In the genomic region with DNA sequence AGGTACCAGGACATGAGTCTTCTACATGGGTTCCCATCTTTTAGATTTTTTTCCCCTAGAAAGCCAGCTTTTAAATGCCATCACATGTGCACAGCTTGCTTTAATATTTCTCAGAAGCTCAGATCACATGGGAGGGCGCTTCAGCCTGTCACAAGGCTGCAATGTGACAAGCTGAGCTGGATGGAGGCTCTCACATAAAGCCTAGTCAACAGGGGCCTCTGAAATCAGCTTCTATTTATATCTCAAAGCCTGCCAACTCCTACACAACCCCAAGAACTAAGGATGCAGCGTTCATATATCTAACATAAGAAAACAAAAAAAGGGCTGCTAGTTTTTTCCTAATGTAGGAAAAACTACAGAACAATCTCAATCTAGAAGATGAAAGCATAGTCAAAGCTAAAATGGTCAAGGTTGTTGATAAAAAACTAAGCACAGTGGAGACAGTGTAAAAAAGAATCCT, we compare ENCODE assay signal across 8 cellular contexts. TPM values are rescaled to one million over a fixed set of nuclear protein-coding genes. Genes with fewer than 3 reads are reported as not detected.
A peak's percentile ranks its signal among the peaks of the same experiment; 100 is the strongest.
DNase-seq lines count a peak whose midpoint lies in the region; ATAC-seq and TF ChIP-seq lines count a peak whose summit lies in the region.

No MANE protein-coding gene starts in this region.

- H3K9me3 ChIP-seq in neural cell (ENCODE audit: low read length) (no peaks in the 10 kb centered on the region), suprapubic skin (no peaks in the 10 kb centered on the region)

- H3F3A ChIP-seq in neural cell (ENCODE audit: insufficient read depth, low read length, poor library complexity, severe bottlenecking), result no peaks in the 10 kb centered on the region

- peak; percentile 33 for ATAC-seq in GM18517 (IDR thresholded peaks at IDR 0.05; ENCODE audit: unreplicated experiment)
- peak; percentile 38 for ATAC-seq in HG03103 (IDR thresholded peaks at IDR 0.05; ENCODE audit: low read depth, unreplicated experiment)
- no peak for ATAC-seq in foreskin keratinocyte

- peak; percentile 67 for TF ChIP-seq EP300 in neural cell (conservative IDR thresholded peaks at IDR 0.05; ENCODE audit: poor library complexity, severe bottlenecking)
- TF ChIP-seq EP300 in suprapubic skin (IDR thresholded peaks at IDR 0.05), result no peak

- peak; percentile 23 for TF ChIP-seq RAD21 in neural cell (conservative IDR thresholded peaks at IDR 0.05)

- peaks cover 38% of the 10 kb centered on the region for H4K20me1 ChIP-seq in neural cell (ENCODE audit: insufficient read depth)

- H3K4me3 ChIP-seq in neural cell (ENCODE audit: low read length) (peak overlapping the region; percentile 81), suprapubic skin (peak overlapping the region; percentile 86)

- H3K4me1 ChIP-seq in foreskin keratinocyte (peaks cover 12% of the 10 kb centered on the region), suprapubic skin (peaks cover 63% of the 10 kb centered on the region)

- H3K27ac ChIP-seq in foreskin keratinocyte, result peak overlapping the region; percentile 96
- H3K27ac ChIP-seq in neural cell (ENCODE audit: low read length), result peak overlapping the region; percentile 100
- peak overlapping the region; percentile 100 for H3K27ac ChIP-seq in suprapubic skin

- H3K36me3 ChIP-seq in neural cell (ENCODE audit: insufficient read depth, low read length) (peaks cover 9% of the 10 kb centered on the region), suprapubic skin (peaks cover 27% of the 10 kb centered on the region)

- peak in 1 of 2 donors; percentile 34 for TF ChIP-seq POLR2A in suprapubic skin (IDR thresholded peaks at IDR 0.05)

- DNase-seq in AG08396 (ENCODE audit: low spot score) (peak; percentile 58), NOMO-1 treated with dmso at 0.1 percent for 144 hours (lab: John Stamatoyannopoulos, UW; ENCODE audit: unreplicated experiment) (peak; percentile 7), foreskin keratinocyte (no peak), suprapubic skin (ENCODE audit: low spot score in 2 of 2) (no peak)
- DNase-seq in activated naive CD4-positive, alpha-beta T cell treated with Interleukin-2 at 50 U/mL for 16 hours, result peak; percentile 46

- H3K4me2 ChIP-seq in neural cell (ENCODE audit: low read length), result peak overlapping the region; percentile 84

- TF ChIP-seq CTCF in foreskin keratinocyte (conservative IDR thresholded peaks at IDR 0.05), result no peak
- TF ChIP-seq CTCF in neural cell (IDR thresholded peaks at IDR 0.05; ENCODE audit: poor library complexity, severe bottlenecking), result peak; percentile 8
- TF ChIP-seq CTCF in suprapubic skin (IDR thresholded peaks at IDR 0.05), result no peak

- peak overlapping the region; percentile 98 for H3K9ac ChIP-seq in neural cell (ENCODE audit: low read length)

- no peak overlapping the region for H2AFZ ChIP-seq in neural cell (ENCODE audit: low read depth, low read length)

- H3K9me2 ChIP-seq in neural cell (ENCODE audit: insufficient read depth, low read length), result no peaks in the 10 kb centered on the region

- no peaks in the 10 kb centered on the region for H3K27me3 ChIP-seq in foreskin keratinocyte
- H3K27me3 ChIP-seq in neural cell (ENCODE audit: insufficient read depth, low read depth, low read length), result no peaks in the 10 kb centered on the region
- no peaks in the 10 kb centered on the region for H3K27me3 ChIP-seq in suprapubic skin

- 0% methylated on average over 2 of the region's 2 CpGs for WGBS in suprapubic skin

- H3K79me2 ChIP-seq in neural cell (replicated peaks; ENCODE audit: insufficient read depth, low read length), result peaks cover 66% of the 10 kb centered on the region

TF ChIP-seq in neural cell, 6 proteins besides CTCF, POLR2A, EP300 and RAD21:
- peak; percentile 63 for TF ChIP-seq REST (IDR thresholded peaks at IDR 0.05; ENCODE audit: borderline replicate concordance)
- no peak for TF ChIP-seq EZH2 (IDR thresholded peaks at IDR 0.05; ENCODE audit: borderline replicate concordance, insufficient read depth, low read length, poor library complexity, severe bottlenecking)
- TF ChIP-seq SMC3 (conservative IDR thresholded peaks at IDR 0.05; ENCODE audit: poor library complexity), result peak; percentile 49
- no peak for TF ChIP-seq TAF1 (IDR thresholded peaks at IDR 0.05; ENCODE audit: low read depth)
- peak; percentile 94 for TF ChIP-seq MXI1 (conservative IDR thresholded peaks at IDR 0.05; ENCODE audit: poor library complexity, severe bottlenecking)
- TF ChIP-seq POLR2AphosphoS5 (IDR thresholded peaks at IDR 0.05), result peak; percentile 74
TF ChIP-seq in neural cell: peak in this region for 4.

RNA-seq across cellular contexts. Expression of gene ZFAND5, which starts 2.3 kb away (rescaled TPM):
- total RNA-seq in foreskin keratinocyte (63.3 and 91.5 TPM in 2 replicates), suprapubic skin (100 to 1,000 TPM; 105 to 281 (median 137) TPM)
- polyA plus RNA-seq in foreskin keratinocyte (33.6 and 41.8 TPM in 2 replicates), neural cell (323 and 338 TPM in 2 replicates)
- polyA minus RNA-seq in neural cell, result 279 and 311 TPM in 2 replicates

Comparison
In these comparisons a context has a peak if more than half of its experiments do, and no peak if none do; other contexts are left out.
1. DNase-seq: peak in AG08396 (single experiment), NOMO-1 treated with dmso at 0.1 percent for 144 hours (single experiment) and activated naive CD4-positive, alpha-beta T cell treated with Interleukin-2 at 50 U/mL for 16 hours (single experiment); none in foreskin keratinocyte (0 of 2) and suprapubic skin (0 of 2).
2. Peak in every context shown above with its lines, with median percentiles within 50 percentile points of each other: H3K27ac ChIP-seq.